Comparison of ENCODE assay signal across 1 cellular context in genomic region chr22:41091139-41092022, GRCh38.
TF ChIP-seq lines count a peak whose summit lies in the region.

No MANE protein-coding gene starts in this region.

TF ChIP-seq in GM12878, 131 proteins besides CTCF, POLR2A, EP300 and RAD21 (continued from another document and continues in another):
- no peak for TF ChIP-seq CUX1 (IDR thresholded peaks at IDR 0.05; ENCODE audit: insufficient replicate concordance, low read depth, low read length)
- no peak for TF ChIP-seq NFYA (IDR thresholded peaks at IDR 0.05; ENCODE audit: borderline replicate concordance, low read depth, low read length)
- peak; percentile 85 for TF ChIP-seq CREB1 (IDR thresholded peaks at IDR 0.05; ENCODE audit: low read depth)
- peak; percentile 16; the same call in 1 of the 2 replicates for TF ChIP-seq ZNF687 (IDR thresholded peaks at IDR 0.05)
- TF ChIP-seq KLF5 (IDR thresholded peaks at IDR 0.05; ENCODE audit: partially characterized antibody): no peak
- 0 out of 2 replicates have a peak, but pooled peaks have one; percentile 32 for TF ChIP-seq BACH1 (IDR thresholded peaks at IDR 0.05; ENCODE audit: borderline replicate concordance)
- TF ChIP-seq JUND (IDR thresholded peaks at IDR 0.05; ENCODE audit: low read depth, low read length): no peak
- no peak for TF ChIP-seq IRF3 (IDR thresholded peaks at IDR 0.05)
- TF ChIP-seq ZZZ3 (IDR thresholded peaks at IDR 0.05; ENCODE audit: control insufficient read depth, insufficient read length, low read depth): no peak
- 0 out of 2 replicates have a peak, but pooled peaks have one; percentile 71 for TF ChIP-seq CBFB (IDR thresholded peaks at IDR 0.05; ENCODE audit: low read depth)
- TF ChIP-seq SP1 (IDR thresholded peaks at IDR 0.05; ENCODE audit: low read depth, low read length): peak; percentile 52
- TF ChIP-seq ZBTB11 (CRISPR knock-in tag; IDR thresholded peaks at IDR 0.05): no peak
- no peak for TF ChIP-seq ATF3 (IDR thresholded peaks at IDR 0.05; ENCODE audit: borderline replicate concordance, extremely low read depth, low read depth, low read length)
- TF ChIP-seq E2F8 (IDR thresholded peaks at IDR 0.05; ENCODE audit: low read depth, partially characterized antibody): no peak
- TF ChIP-seq MLLT1 (IDR thresholded peaks at IDR 0.05): peak; percentile 58; the same call in 1 of the 2 replicates
- no peak for TF ChIP-seq NR2C1 (IDR thresholded peaks at IDR 0.05)
- 0 out of 2 replicates have a peak, but pooled peaks have one; percentile 69 for TF ChIP-seq ELK1 (IDR thresholded peaks at IDR 0.05; ENCODE audit: low read depth, low read length)
- peak; percentile 84 for TF ChIP-seq CHD1 (IDR thresholded peaks at IDR 0.05; ENCODE audit: low read depth, low read length)
- TF ChIP-seq KAT2A (conservative IDR thresholded peaks at IDR 0.05; ENCODE audit: control insufficient read depth, low read depth, low read length): no peak
- no peak for TF ChIP-seq PAX8 (IDR thresholded peaks at IDR 0.05)
- peak; percentile 41; the same call in 1 of the 2 replicates for TF ChIP-seq LARP7 (IDR thresholded peaks at IDR 0.05)
- no peak for TF ChIP-seq NFXL1 (IDR thresholded peaks at IDR 0.05; ENCODE audit: borderline replicate concordance)
- no peak for TF ChIP-seq SKIL (IDR thresholded peaks at IDR 0.05; ENCODE audit: low read depth, poor library complexity, severe bottlenecking)
- TF ChIP-seq BCL11A (IDR thresholded peaks at IDR 0.05; ENCODE audit: low read depth, low read length): 0 out of 2 replicates have a peak, but pooled peaks have one; percentile 11
- no peak; the same call in 1 of the 2 replicates for TF ChIP-seq NKRF (conservative IDR thresholded peaks at IDR 0.05)
